ENCODE assay signal across 1 cellular context in genomic region chr1:175344707-175345106, GRCh38.
TF ChIP-seq lines count a peak whose summit lies in the region.
"Not testable (repeated sequence)": the region's sequence is repeated elsewhere in the genome, so short reads cannot be mapped to it uniquely, and the experiment has no call there.

No MANE protein-coding gene starts in this region.

TF ChIP-seq in K562, 482 proteins besides CTCF, POLR2A, EP300 and RAD21 (continued from another document):
- TF ChIP-seq CEBPG (CRISPR knock-in tag; IDR thresholded peaks at IDR 0.05), result not testable (repeated sequence)
- TF ChIP-seq CEBPG (tag; conservative IDR thresholded peaks at IDR 0.05 in 1 of 2, IDR thresholded peaks at IDR 0.05 in 1 of 2), result peak; percentile 32 to 93; a peak in 2 of 4 replicates
